Comparison of ENCODE assay signal across 1 cellular context in the genomic region with DNA sequence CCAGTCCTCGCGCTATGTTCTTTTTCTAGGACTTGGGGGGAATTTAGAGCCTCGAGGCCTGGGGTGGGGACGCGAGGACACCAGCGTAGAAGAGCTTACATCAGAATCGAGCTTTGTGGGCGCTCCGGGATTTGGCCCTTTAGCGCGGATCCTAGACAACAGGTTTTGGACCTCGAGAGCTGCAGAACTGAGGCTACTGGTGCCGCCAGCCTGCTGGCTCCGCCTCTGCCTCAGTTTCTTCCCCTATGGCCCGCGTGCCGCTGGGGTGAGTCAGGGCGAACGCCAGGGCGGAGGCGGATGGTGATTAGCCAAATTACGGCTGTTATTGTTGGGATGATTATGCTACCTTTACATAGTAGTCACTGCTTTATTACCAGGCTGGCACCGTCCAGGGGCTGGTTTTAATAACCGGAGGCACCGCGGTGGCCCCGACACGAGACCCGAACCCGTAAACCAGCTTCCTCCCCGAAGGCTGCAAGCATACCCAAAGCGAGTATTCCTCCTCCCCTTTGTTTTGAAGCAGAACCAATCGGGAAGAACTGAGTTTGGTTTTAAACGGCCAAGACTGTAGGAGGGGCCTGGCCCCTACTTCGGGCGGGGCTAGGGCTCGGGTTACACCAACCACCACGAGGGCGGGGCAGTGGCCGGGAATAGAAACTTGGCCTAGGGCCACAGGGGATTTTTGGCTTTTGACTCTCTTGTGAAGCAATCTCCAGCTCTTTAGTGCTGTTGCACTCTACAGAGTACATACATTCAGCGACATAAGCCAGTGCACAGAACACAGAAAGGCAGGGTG.
TF ChIP-seq lines count a peak whose summit lies in the region.

No MANE protein-coding gene starts in this region.

TF ChIP-seq in WTC11, 78 proteins besides CTCF, POLR2A, EP300 and RAD21 (continued from another document):
- TF ChIP-seq, protein P1, sequence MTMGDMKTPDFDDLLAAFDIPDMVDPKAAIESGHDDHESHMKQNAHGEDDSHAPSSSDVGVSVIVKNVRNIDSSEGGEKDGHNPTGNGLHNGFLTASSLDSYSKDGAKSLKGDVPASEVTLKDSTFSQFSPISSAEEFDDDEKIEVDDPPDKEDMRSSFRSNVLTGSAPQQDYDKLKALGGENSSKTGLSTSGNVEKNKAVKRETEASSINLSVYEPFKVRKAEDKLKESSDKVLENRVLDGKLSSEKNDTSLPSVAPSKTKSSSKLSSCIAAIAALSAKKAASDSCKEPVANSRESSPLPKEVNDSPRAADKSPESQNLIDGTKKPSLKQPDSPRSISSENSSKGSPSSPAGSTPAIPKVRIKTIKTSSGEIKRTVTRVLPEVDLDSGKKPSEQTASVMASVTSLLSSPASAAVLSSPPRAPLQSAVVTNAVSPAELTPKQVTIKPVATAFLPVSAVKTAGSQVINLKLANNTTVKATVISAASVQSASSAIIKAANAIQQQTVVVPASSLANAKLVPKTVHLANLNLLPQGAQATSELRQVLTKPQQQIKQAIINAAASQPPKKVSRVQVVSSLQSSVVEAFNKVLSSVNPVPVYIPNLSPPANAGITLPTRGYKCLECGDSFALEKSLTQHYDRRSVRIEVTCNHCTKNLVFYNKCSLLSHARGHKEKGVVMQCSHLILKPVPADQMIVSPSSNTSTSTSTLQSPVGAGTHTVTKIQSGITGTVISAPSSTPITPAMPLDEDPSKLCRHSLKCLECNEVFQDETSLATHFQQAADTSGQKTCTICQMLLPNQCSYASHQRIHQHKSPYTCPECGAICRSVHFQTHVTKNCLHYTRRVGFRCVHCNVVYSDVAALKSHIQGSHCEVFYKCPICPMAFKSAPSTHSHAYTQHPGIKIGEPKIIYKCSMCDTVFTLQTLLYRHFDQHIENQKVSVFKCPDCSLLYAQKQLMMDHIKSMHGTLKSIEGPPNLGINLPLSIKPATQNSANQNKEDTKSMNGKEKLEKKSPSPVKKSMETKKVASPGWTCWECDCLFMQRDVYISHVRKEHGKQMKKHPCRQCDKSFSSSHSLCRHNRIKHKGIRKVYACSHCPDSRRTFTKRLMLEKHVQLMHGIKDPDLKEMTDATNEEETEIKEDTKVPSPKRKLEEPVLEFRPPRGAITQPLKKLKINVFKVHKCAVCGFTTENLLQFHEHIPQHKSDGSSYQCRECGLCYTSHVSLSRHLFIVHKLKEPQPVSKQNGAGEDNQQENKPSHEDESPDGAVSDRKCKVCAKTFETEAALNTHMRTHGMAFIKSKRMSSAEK (CRISPR knock-in tag; IDR thresholded peaks at IDR 0.05; ENCODE audit: borderline replicate concordance): peak; percentile 88; the same call in 1 of the 2 replicates
- TF ChIP-seq GABPB1 (CRISPR knock-in tag; IDR thresholded peaks at IDR 0.05): peak; percentile 64
- peak; percentile 46 for TF ChIP-seq NFYB (CRISPR knock-in tag; conservative IDR thresholded peaks at IDR 0.05; ENCODE audit: low read depth)
- TF ChIP-seq ETV6 (CRISPR knock-in tag; IDR thresholded peaks at IDR 0.05): peak; percentile 52; the same call in 1 of the 2 replicates
- TF ChIP-seq MXD4 (CRISPR knock-in tag; IDR thresholded peaks at IDR 0.05; ENCODE audit: borderline replicate concordance): no peak
- 0 out of 2 replicates have a peak, but pooled peaks have one; percentile 39 for TF ChIP-seq TEAD1 (CRISPR knock-in tag; IDR thresholded peaks at IDR 0.05)
- no peak for TF ChIP-seq TEAD4 (CRISPR knock-in tag; IDR thresholded peaks at IDR 0.05)
- TF ChIP-seq ZNF671 (CRISPR knock-in tag; IDR thresholded peaks at IDR 0.05): no peak
- TF ChIP-seq GTF2I (CRISPR knock-in tag; conservative IDR thresholded peaks at IDR 0.05): 0 out of 2 replicates have a peak, but pooled peaks have one; percentile 38
- TF ChIP-seq PRRX2 (CRISPR knock-in tag; IDR thresholded peaks at IDR 0.05): peak; percentile 66; the same call in 1 of the 2 replicates
- TF ChIP-seq ZNF138 (CRISPR knock-in tag; conservative IDR thresholded peaks at IDR 0.05): no peak
- TF ChIP-seq, protein P2, sequence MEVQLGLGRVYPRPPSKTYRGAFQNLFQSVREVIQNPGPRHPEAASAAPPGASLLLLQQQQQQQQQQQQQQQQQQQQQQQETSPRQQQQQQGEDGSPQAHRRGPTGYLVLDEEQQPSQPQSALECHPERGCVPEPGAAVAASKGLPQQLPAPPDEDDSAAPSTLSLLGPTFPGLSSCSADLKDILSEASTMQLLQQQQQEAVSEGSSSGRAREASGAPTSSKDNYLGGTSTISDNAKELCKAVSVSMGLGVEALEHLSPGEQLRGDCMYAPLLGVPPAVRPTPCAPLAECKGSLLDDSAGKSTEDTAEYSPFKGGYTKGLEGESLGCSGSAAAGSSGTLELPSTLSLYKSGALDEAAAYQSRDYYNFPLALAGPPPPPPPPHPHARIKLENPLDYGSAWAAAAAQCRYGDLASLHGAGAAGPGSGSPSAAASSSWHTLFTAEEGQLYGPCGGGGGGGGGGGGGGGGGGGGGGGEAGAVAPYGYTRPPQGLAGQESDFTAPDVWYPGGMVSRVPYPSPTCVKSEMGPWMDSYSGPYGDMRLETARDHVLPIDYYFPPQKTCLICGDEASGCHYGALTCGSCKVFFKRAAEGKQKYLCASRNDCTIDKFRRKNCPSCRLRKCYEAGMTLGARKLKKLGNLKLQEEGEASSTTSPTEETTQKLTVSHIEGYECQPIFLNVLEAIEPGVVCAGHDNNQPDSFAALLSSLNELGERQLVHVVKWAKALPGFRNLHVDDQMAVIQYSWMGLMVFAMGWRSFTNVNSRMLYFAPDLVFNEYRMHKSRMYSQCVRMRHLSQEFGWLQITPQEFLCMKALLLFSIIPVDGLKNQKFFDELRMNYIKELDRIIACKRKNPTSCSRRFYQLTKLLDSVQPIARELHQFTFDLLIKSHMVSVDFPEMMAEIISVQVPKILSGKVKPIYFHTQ (CRISPR knock-in tag; IDR thresholded peaks at IDR 0.05): peak; percentile 36; the same call in 1 of the 2 replicates
- TF ChIP-seq, protein P3, sequence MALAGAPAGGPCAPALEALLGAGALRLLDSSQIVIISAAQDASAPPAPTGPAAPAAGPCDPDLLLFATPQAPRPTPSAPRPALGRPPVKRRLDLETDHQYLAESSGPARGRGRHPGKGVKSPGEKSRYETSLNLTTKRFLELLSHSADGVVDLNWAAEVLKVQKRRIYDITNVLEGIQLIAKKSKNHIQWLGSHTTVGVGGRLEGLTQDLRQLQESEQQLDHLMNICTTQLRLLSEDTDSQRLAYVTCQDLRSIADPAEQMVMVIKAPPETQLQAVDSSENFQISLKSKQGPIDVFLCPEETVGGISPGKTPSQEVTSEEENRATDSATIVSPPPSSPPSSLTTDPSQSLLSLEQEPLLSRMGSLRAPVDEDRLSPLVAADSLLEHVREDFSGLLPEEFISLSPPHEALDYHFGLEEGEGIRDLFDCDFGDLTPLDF (CRISPR knock-in tag; IDR thresholded peaks at IDR 0.05): 0 out of 2 replicates have a peak, but pooled peaks have one; percentile 44
- peak; percentile 87 for TF ChIP-seq SP1 (CRISPR knock-in tag; conservative IDR thresholded peaks at IDR 0.05)
- TF ChIP-seq, protein P4, sequence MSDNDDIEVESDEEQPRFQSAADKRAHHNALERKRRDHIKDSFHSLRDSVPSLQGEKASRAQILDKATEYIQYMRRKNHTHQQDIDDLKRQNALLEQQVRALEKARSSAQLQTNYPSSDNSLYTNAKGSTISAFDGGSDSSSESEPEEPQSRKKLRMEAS (CRISPR knock-in tag; IDR thresholded peaks at IDR 0.05): peak; percentile 82
- TF ChIP-seq CREM (CRISPR knock-in tag; IDR thresholded peaks at IDR 0.05): 0 out of 2 replicates have a peak, but pooled peaks have one; percentile 6
